ENCODE assay signal across 29 cellular contexts in genomic region chr6:165624871-165625639, GRCh38. TPM values are rescaled to one million over a fixed set of nuclear protein-coding genes. Genes with fewer than 3 reads are reported as not detected.
"Had no signal": no experiment of that assay in that cellular context is flagged by ENCODE, and none has a peak within 500 bp of the region (broad histone marks: within the 10 kb centered on the region; RNA-seq: fewer than 3 reads in every experiment).

No MANE protein-coding gene starts in this region.

- H3K27ac Mint-ChIP-seq: activated CD4-positive, alpha-beta memory T cell treated with anti-CD3 and anti-CD28 coated beads, Interleukin-2, amount 10 ng/mL, durations not matched to agents 7 days and 5 days; activated CD4-positive, alpha-beta T cell treated with anti-CD3 and anti-CD28 coated beads for 36 hours; activated CD4-positive, alpha-beta T cell treated with anti-CD3 and anti-CD28 coated beads, Interleukin-2, amount 10 ng/mL, durations not matched to agents 24 days and 14 days; activated naive CD4-positive, alpha-beta T cell treated with anti-CD3 and anti-CD28 coated beads, Interleukin-2, amount 10 ng/mL, durations not matched to agents 7 days and 5 days; activated naive CD4-positive, alpha-beta T cell treated with anti-CD3 and anti-CD28 coated beads, Interleukin-2, amount 50 U/mL, for 72 hours; activated naive CD8-positive, alpha-beta T cell treated with anti-CD3 and anti-CD28 coated beads, Interleukin-2, amount 10 ng/mL, durations not matched to agents 7 days and 5 days; activated T-cell treated with anti-CD3 and anti-CD28 coated beads, Interleukin-2, amount 50 U/mL, for 24 hours; activated T-cell treated with anti-CD3 and anti-CD28 coated beads, Interleukin-2, amount 50 U/mL, for 72 hours; brain; dendritic cell treated with granulocyte-macrophage colony-stimulating factor and Interleukin-4, amounts not matched to agents 40 ng/mL and 50 ng/mL, for 4 days; endodermal cell had no signal

- H3K27me3 Mint-ChIP-seq: activated CD4-positive, alpha-beta memory T cell treated with anti-CD3 and anti-CD28 coated beads, Interleukin-2, amount 10 ng/mL, durations not matched to agents 7 days and 5 days; activated CD4-positive, alpha-beta T cell treated with anti-CD3 and anti-CD28 coated beads, Interleukin-2, amount 10 ng/mL, durations not matched to agents 24 days and 14 days; activated naive CD4-positive, alpha-beta T cell treated with anti-CD3 and anti-CD28 coated beads, Interleukin-2, amount 10 ng/mL, durations not matched to agents 7 days and 5 days; activated naive CD8-positive, alpha-beta T cell treated with anti-CD3 and anti-CD28 coated beads, Interleukin-2, amount 10 ng/mL, durations not matched to agents 7 days and 5 days; brain; dendritic cell treated with granulocyte-macrophage colony-stimulating factor and Interleukin-4, amounts not matched to agents 40 ng/mL and 50 ng/mL, for 4 days had no signal

- H3K36me3 ChIP-seq: ascending aorta, breast epithelium, cardiac muscle cell had no signal

- H3K9me3 Mint-ChIP-seq: activated CD4-positive, alpha-beta memory T cell treated with anti-CD3 and anti-CD28 coated beads, Interleukin-2, amount 10 ng/mL, durations not matched to agents 7 days and 5 days; activated CD4-positive, alpha-beta T cell treated with anti-CD3 and anti-CD28 coated beads, Interleukin-2, amount 10 ng/mL, durations not matched to agents 24 days and 14 days; activated naive CD8-positive, alpha-beta T cell treated with anti-CD3 and anti-CD28 coated beads, Interleukin-2, amount 10 ng/mL, durations not matched to agents 7 days and 5 days; endodermal cell had no signal

- H3K4me3 ChIP-seq: ascending aorta, breast epithelium, cardiac muscle cell, coronary artery, dorsolateral prefrontal cortex had no signal

- DNase-seq: activated CD4-positive, alpha-beta memory T cell treated with anti-CD3 and anti-CD28 coated beads, Interleukin-2, amount 10 ng/mL, durations not matched to agents 7 days and 5 days; activated CD4-positive, alpha-beta T cell treated with anti-CD3 and anti-CD28 coated beads for 36 hours; activated CD4-positive, alpha-beta T cell treated with anti-CD3 and anti-CD28 coated beads, Interleukin-2, amount 10 ng/mL, durations not matched to agents 24 days and 14 days; activated CD4-positive, CD25-positive, alpha-beta regulatory T cell; activated CD4-positive, CD25-positive, alpha-beta regulatory T cell treated with anti-CD3 and anti-CD28 coated beads, Interleukin-2, amount 50 U/mL, for 72 hours; activated CD8-positive, alpha-beta memory T cell treated with anti-CD3 and anti-CD28 coated beads, Interleukin-2, amount 50 U/mL, for 48 hours; activated gamma-delta T cell; activated naive CD4-positive, alpha-beta T cell; activated naive CD4-positive, alpha-beta T cell treated with anti-CD3 and anti-CD28 coated beads, Interleukin-2, amount 10 ng/mL, durations not matched to agents 7 days and 5 days; activated naive CD8-positive, alpha-beta T cell treated with anti-CD3 and anti-CD28 coated beads, Interleukin-2, amount 10 ng/mL, durations not matched to agents 7 days and 5 days; activated T-cell treated with anti-CD3 and anti-CD28 coated beads for 4 hours; activated T-cell treated with anti-CD3 and anti-CD28 coated beads, Interleukin-2, amount 50 U/mL, for 24 hours; activated T-cell treated with anti-CD3 and anti-CD28 coated beads, Interleukin-2, amount 50 U/mL, for 72 hours; central memory CD4-positive, alpha-beta T cell; dorsolateral prefrontal cortex; effector memory CD4-positive, alpha-beta T cell; endodermal cell; foreskin fibroblast; T-helper 2 cell had no signal

- H3K36me3 Mint-ChIP-seq: activated naive CD4-positive, alpha-beta T cell treated with anti-CD3 and anti-CD28 coated beads, Interleukin-2, amount 10 ng/mL, durations not matched to agents 7 days and 5 days; activated naive CD8-positive, alpha-beta T cell treated with anti-CD3 and anti-CD28 coated beads, Interleukin-2, amount 10 ng/mL, durations not matched to agents 7 days and 5 days had no signal

- H3K9me3 ChIP-seq: ascending aorta, breast epithelium had no signal

- FAIRE-seq: frontal cortex had no signal

- H3K4me1 Mint-ChIP-seq: activated CD4-positive, alpha-beta memory T cell treated with anti-CD3 and anti-CD28 coated beads, Interleukin-2, amount 10 ng/mL, durations not matched to agents 7 days and 5 days; activated CD4-positive, alpha-beta T cell treated with anti-CD3 and anti-CD28 coated beads for 36 hours; activated CD4-positive, alpha-beta T cell treated with anti-CD3 and anti-CD28 coated beads, Interleukin-2, amount 10 ng/mL, durations not matched to agents 24 days and 14 days; activated naive CD4-positive, alpha-beta T cell treated with anti-CD3 and anti-CD28 coated beads, Interleukin-2, amount 10 ng/mL, durations not matched to agents 7 days and 5 days; activated naive CD8-positive, alpha-beta T cell treated with anti-CD3 and anti-CD28 coated beads, Interleukin-2, amount 10 ng/mL, durations not matched to agents 7 days and 5 days had no signal

- H3K4me3 Mint-ChIP-seq: activated CD4-positive, alpha-beta memory T cell treated with anti-CD3 and anti-CD28 coated beads, Interleukin-2, amount 10 ng/mL, durations not matched to agents 7 days and 5 days; activated CD4-positive, alpha-beta T cell treated with anti-CD3 and anti-CD28 coated beads for 36 hours; activated CD4-positive, alpha-beta T cell treated with anti-CD3 and anti-CD28 coated beads, Interleukin-2, amount 10 ng/mL, durations not matched to agents 24 days and 14 days; activated naive CD4-positive, alpha-beta T cell treated with anti-CD3 and anti-CD28 coated beads, Interleukin-2, amount 10 ng/mL, durations not matched to agents 7 days and 5 days; activated naive CD8-positive, alpha-beta T cell treated with anti-CD3 and anti-CD28 coated beads, Interleukin-2, amount 10 ng/mL, durations not matched to agents 7 days and 5 days; activated T-cell treated with anti-CD3 and anti-CD28 coated beads, Interleukin-2, amount 50 U/mL, for 24 hours; activated T-cell treated with anti-CD3 and anti-CD28 coated beads, Interleukin-2, amount 50 U/mL, for 72 hours; brain; dendritic cell treated with granulocyte-macrophage colony-stimulating factor and Interleukin-4, amounts not matched to agents 40 ng/mL and 50 ng/mL, for 4 days; endodermal cell had no signal

- ATAC-seq: activated CD4-positive, alpha-beta T cell treated with anti-CD3 and anti-CD28 coated beads for 36 hours; activated naive CD4-positive, alpha-beta T cell treated with anti-CD3 and anti-CD28 coated beads, Interleukin-2, amount 50 U/mL, for 72 hours; activated T-cell treated with anti-CD3 and anti-CD28 coated beads, Interleukin-2, amount 50 U/mL, for 72 hours; esophagus mucosa had no signal

- H3K27ac ChIP-seq: ascending aorta, breast epithelium, cardiac muscle cell, coronary artery, dorsolateral prefrontal cortex had no signal

- H3K27me3 ChIP-seq: ascending aorta, breast epithelium, cardiac muscle cell, dorsolateral prefrontal cortex had no signal

- H3K4me1 ChIP-seq: ascending aorta, breast epithelium had no signal

RNA-seq across cellular contexts. Expression of gene PDE10A, which starts 38.0 kb away (rescaled TPM):
- total RNA-seq: activated CD4-positive, alpha-beta memory T cell treated with anti-CD3 and anti-CD28 coated beads, Interleukin-2, amount 10 ng/mL, durations not matched to agents 7 days and 5 days; activated CD4-positive, alpha-beta T cell treated with anti-CD3 and anti-CD28 coated beads for 36 hours; activated CD4-positive, alpha-beta T cell treated with anti-CD3 and anti-CD28 coated beads, Interleukin-2, amount 10 ng/mL, durations not matched to agents 24 days and 14 days; activated naive CD4-positive, alpha-beta T cell treated with anti-CD3 and anti-CD28 coated beads, Interleukin-2, amount 50 U/mL, for 72 hours; activated naive CD8-positive, alpha-beta T cell treated with anti-CD3 and anti-CD28 coated beads, Interleukin-2, amount 10 ng/mL, durations not matched to agents 7 days and 5 days; activated T-cell treated with anti-CD3 and anti-CD28 coated beads, Interleukin-2, amount 50 U/mL, for 72 hours; T-helper 1 cell treated with Interleukin-12 subunit alpha and Interleukin-12 subunit beta and Interleukin-4 antibody, amounts not matched to agents 30 ng/mL and 1 ng/mL, for 36 hours had no signal
